Comparison of ENCODE assay signal across 1 cellular context in genomic region chr17:77425791-77426641, GRCh38.
TF ChIP-seq lines count a peak whose summit lies in the region.

No MANE protein-coding gene starts in this region.

TF ChIP-seq in K562, 482 proteins besides CTCF, POLR2A, EP300 and RAD21 (continued from another document):
- TF ChIP-seq NBN (IDR thresholded peaks at IDR 0.05; ENCODE audit: low read depth) (no peak), ZNF121 (CRISPR knock-in tag; conservative IDR thresholded peaks at IDR 0.05) (no peak), ZNF133 (CRISPR knock-in tag; IDR thresholded peaks at IDR 0.05) (no peak), TCF7L2 (IDR thresholded peaks at IDR 0.05; ENCODE audit: low read depth, low read length) (no peak), KDM1A (IDR thresholded peaks at IDR 0.05) (peak; percentile 14 to 52; a peak in 2 of 4 replicates), PCBP1 (IDR thresholded peaks at IDR 0.05; ENCODE audit: low read depth, low read length, poor library complexity, severe bottlenecking) (no peak), ZKSCAN1 (IDR thresholded peaks at IDR 0.05; ENCODE audit: low read depth, low read length) (no peak), FOXJ3 (CRISPR knock-in tag; IDR thresholded peaks at IDR 0.05) (no peak), ZNF75A (CRISPR knock-in tag; IDR thresholded peaks at IDR 0.05) (no peak), ZNF143 (CRISPR knock-in tag; IDR thresholded peaks at IDR 0.05) (no peak), DPF2 (IDR thresholded peaks at IDR 0.05) (no peak), PHF21A (IDR thresholded peaks at IDR 0.05; ENCODE audit: borderline replicate concordance, low read depth) (0 out of 2 replicates have a peak, but pooled peaks have one; percentile 55)
- TF ChIP-seq, protein P1, sequence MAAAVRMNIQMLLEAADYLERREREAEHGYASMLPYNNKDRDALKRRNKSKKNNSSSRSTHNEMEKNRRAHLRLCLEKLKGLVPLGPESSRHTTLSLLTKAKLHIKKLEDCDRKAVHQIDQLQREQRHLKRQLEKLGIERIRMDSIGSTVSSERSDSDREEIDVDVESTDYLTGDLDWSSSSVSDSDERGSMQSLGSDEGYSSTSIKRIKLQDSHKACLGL (CRISPR knock-in tag; IDR thresholded peaks at IDR 0.05; ENCODE audit: borderline replicate concordance, poor library complexity, severe bottlenecking) = no peak
- TF ChIP-seq, protein P2, sequence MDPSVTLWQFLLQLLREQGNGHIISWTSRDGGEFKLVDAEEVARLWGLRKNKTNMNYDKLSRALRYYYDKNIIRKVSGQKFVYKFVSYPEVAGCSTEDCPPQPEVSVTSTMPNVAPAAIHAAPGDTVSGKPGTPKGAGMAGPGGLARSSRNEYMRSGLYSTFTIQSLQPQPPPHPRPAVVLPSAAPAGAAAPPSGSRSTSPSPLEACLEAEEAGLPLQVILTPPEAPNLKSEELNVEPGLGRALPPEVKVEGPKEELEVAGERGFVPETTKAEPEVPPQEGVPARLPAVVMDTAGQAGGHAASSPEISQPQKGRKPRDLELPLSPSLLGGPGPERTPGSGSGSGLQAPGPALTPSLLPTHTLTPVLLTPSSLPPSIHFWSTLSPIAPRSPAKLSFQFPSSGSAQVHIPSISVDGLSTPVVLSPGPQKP (CRISPR knock-in tag; IDR thresholded peaks at IDR 0.05) = no peak
- TF ChIP-seq, protein P3, sequence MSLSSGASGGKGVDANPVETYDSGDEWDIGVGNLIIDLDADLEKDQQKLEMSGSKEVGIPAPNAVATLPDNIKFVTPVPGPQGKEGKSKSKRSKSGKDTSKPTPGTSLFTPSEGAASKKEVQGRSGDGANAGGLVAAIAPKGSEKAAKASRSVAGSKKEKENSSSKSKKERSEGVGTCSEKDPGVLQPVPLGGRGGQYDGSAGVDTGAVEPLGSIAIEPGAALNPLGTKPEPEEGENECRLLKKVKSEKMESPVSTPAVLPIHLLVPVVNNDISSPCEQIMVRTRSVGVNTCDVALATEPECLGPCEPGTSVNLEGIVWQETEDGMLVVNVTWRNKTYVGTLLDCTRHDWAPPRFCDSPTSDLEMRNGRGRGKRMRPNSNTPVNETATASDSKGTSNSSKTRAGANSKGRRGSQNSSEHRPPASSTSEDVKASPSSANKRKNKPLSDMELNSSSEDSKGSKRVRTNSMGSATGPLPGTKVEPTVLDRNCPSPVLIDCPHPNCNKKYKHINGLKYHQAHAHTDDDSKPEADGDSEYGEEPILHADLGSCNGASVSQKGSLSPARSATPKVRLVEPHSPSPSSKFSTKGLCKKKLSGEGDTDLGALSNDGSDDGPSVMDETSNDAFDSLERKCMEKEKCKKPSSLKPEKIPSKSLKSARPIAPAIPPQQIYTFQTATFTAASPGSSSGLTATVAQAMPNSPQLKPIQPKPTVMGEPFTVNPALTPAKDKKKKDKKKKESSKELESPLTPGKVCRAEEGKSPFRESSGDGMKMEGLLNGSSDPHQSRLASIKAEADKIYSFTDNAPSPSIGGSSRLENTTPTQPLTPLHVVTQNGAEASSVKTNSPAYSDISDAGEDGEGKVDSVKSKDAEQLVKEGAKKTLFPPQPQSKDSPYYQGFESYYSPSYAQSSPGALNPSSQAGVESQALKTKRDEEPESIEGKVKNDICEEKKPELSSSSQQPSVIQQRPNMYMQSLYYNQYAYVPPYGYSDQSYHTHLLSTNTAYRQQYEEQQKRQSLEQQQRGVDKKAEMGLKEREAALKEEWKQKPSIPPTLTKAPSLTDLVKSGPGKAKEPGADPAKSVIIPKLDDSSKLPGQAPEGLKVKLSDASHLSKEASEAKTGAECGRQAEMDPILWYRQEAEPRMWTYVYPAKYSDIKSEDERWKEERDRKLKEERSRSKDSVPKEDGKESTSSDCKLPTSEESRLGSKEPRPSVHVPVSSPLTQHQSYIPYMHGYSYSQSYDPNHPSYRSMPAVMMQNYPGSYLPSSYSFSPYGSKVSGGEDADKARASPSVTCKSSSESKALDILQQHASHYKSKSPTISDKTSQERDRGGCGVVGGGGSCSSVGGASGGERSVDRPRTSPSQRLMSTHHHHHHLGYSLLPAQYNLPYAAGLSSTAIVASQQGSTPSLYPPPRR (CRISPR knock-in tag; IDR thresholded peaks at IDR 0.05; ENCODE audit: borderline replicate concordance) = no peak
